In genomic region chr22:45242778-45243191, GRCh38 we compare ENCODE assay signal across 1 cellular context.
TF ChIP-seq lines count a peak whose summit lies in the region.

No MANE protein-coding gene starts in this region.

TF ChIP-seq in GM12878, 131 proteins besides CTCF, POLR2A, EP300 and RAD21 (continued from another document):
- TF ChIP-seq IRF5 (IDR thresholded peaks at IDR 0.05; ENCODE audit: borderline replicate concordance) (no peak), LARP7 (IDR thresholded peaks at IDR 0.05) (no peak)
- TF ChIP-seq, protein P1, sequence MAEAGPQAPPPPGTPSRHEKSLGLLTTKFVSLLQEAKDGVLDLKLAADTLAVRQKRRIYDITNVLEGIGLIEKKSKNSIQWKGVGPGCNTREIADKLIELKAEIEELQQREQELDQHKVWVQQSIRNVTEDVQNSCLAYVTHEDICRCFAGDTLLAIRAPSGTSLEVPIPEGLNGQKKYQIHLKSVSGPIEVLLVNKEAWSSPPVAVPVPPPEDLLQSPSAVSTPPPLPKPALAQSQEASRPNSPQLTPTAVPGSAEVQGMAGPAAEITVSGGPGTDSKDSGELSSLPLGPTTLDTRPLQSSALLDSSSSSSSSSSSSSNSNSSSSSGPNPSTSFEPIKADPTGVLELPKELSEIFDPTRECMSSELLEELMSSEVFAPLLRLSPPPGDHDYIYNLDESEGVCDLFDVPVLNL (IDR thresholded peaks at IDR 0.05; ENCODE audit: low read depth, low read length): no peak
- TF ChIP-seq, protein P2, sequence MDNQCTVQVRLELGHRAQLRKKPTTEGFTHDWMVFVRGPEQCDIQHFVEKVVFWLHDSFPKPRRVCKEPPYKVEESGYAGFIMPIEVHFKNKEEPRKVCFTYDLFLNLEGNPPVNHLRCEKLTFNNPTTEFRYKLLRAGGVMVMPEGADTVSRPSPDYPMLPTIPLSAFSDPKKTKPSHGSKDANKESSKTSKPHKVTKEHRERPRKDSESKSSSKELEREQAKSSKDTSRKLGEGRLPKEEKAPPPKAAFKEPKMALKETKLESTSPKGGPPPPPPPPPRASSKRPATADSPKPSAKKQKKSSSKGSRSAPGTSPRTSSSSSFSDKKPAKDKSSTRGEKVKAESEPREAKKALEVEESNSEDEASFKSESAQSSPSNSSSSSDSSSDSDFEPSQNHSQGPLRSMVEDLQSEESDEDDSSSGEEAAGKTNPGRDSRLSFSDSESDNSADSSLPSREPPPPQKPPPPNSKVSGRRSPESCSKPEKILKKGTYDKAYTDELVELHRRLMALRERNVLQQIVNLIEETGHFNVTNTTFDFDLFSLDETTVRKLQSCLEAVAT (IDR thresholded peaks at IDR 0.05): no peak
